1 cellular context compared by ENCODE assay signal in the genomic region with DNA sequence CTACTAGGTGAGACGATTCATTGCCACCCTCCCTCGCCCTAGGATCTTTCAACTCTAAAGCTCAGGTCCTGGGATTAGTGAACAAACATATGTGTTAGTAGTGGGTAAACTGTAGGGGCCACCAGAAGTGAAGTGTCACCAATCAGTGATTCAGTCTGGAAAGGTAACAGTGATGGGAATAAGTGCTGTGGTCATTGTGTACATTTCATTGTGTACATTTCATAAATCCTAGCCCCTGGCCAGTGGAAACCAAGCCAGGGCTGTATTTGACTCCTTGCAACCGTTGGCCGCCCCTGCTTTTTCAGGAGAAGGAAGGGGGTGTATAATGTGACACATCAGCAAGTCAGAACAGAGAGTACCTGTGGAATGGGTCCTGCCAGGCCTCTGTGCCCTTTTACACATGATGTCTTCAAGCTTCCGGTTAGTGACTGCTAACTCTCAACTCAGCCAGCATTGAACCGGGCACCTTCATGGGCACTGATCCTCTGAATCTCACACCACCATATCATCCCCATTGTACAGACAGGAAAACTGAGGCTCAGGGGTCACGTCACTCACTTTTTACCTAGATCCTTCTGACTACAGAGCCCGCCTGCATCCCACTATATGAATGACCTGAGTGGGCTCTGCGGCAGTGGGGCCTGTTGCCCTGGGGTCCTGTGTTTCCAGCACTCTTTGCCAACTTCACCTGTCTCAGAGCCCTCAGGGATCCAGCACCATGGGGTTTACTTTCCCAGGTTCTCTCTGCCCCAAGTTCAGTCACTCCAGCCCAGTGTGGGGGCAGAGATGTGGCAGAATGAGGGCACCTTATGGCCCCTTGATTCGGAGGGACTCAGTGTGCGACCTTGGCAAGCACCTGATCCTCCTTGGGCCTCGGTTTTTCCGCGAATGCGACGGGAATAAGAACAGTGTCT.
TF ChIP-seq lines count a peak whose summit lies in the region.

No MANE protein-coding gene starts in this region.

TF ChIP-seq in H1, 55 proteins besides CTCF, POLR2A, EP300 and RAD21:
- no peak for TF ChIP-seq TEAD4 (IDR thresholded peaks at IDR 0.05; ENCODE audit: low read depth, low read length)
- no peak for TF ChIP-seq SP4 (IDR thresholded peaks at IDR 0.05; ENCODE audit: low read length)
- no peak for TF ChIP-seq BACH1 (IDR thresholded peaks at IDR 0.05; ENCODE audit: low read length)
- no peak for TF ChIP-seq ATF2 (IDR thresholded peaks at IDR 0.05; ENCODE audit: low read length)
- TF ChIP-seq, protein P1, sequence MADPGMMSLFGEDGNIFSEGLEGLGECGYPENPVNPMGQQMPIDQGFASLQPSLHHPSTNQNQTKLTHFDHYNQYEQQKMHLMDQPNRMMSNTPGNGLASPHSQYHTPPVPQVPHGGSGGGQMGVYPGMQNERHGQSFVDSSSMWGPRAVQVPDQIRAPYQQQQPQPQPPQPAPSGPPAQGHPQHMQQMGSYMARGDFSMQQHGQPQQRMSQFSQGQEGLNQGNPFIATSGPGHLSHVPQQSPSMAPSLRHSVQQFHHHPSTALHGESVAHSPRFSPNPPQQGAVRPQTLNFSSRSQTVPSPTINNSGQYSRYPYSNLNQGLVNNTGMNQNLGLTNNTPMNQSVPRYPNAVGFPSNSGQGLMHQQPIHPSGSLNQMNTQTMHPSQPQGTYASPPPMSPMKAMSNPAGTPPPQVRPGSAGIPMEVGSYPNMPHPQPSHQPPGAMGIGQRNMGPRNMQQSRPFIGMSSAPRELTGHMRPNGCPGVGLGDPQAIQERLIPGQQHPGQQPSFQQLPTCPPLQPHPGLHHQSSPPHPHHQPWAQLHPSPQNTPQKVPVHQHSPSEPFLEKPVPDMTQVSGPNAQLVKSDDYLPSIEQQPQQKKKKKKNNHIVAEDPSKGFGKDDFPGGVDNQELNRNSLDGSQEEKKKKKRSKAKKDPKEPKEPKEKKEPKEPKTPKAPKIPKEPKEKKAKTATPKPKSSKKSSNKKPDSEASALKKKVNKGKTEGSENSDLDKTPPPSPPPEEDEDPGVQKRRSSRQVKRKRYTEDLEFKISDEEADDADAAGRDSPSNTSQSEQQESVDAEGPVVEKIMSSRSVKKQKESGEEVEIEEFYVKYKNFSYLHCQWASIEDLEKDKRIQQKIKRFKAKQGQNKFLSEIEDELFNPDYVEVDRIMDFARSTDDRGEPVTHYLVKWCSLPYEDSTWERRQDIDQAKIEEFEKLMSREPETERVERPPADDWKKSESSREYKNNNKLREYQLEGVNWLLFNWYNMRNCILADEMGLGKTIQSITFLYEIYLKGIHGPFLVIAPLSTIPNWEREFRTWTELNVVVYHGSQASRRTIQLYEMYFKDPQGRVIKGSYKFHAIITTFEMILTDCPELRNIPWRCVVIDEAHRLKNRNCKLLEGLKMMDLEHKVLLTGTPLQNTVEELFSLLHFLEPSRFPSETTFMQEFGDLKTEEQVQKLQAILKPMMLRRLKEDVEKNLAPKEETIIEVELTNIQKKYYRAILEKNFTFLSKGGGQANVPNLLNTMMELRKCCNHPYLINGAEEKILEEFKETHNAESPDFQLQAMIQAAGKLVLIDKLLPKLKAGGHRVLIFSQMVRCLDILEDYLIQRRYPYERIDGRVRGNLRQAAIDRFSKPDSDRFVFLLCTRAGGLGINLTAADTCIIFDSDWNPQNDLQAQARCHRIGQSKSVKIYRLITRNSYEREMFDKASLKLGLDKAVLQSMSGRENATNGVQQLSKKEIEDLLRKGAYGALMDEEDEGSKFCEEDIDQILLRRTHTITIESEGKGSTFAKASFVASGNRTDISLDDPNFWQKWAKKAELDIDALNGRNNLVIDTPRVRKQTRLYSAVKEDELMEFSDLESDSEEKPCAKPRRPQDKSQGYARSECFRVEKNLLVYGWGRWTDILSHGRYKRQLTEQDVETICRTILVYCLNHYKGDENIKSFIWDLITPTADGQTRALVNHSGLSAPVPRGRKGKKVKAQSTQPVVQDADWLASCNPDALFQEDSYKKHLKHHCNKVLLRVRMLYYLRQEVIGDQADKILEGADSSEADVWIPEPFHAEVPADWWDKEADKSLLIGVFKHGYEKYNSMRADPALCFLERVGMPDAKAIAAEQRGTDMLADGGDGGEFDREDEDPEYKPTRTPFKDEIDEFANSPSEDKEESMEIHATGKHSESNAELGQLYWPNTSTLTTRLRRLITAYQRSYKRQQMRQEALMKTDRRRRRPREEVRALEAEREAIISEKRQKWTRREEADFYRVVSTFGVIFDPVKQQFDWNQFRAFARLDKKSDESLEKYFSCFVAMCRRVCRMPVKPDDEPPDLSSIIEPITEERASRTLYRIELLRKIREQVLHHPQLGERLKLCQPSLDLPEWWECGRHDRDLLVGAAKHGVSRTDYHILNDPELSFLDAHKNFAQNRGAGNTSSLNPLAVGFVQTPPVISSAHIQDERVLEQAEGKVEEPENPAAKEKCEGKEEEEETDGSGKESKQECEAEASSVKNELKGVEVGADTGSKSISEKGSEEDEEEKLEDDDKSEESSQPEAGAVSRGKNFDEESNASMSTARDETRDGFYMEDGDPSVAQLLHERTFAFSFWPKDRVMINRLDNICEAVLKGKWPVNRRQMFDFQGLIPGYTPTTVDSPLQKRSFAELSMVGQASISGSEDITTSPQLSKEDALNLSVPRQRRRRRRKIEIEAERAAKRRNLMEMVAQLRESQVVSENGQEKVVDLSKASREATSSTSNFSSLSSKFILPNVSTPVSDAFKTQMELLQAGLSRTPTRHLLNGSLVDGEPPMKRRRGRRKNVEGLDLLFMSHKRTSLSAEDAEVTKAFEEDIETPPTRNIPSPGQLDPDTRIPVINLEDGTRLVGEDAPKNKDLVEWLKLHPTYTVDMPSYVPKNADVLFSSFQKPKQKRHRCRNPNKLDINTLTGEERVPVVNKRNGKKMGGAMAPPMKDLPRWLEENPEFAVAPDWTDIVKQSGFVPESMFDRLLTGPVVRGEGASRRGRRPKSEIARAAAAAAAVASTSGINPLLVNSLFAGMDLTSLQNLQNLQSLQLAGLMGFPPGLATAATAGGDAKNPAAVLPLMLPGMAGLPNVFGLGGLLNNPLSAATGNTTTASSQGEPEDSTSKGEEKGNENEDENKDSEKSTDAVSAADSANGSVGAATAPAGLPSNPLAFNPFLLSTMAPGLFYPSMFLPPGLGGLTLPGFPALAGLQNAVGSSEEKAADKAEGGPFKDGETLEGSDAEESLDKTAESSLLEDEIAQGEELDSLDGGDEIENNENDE (IDR thresholded peaks at IDR 0.05; ENCODE audit: insufficient replicate concordance, low read length) = no peak
- no peak for TF ChIP-seq POU5F1 (IDR thresholded peaks at IDR 0.05; ENCODE audit: low read depth, low read length)
